11 cellular contexts compared by ENCODE assay signal in the genomic region with DNA sequence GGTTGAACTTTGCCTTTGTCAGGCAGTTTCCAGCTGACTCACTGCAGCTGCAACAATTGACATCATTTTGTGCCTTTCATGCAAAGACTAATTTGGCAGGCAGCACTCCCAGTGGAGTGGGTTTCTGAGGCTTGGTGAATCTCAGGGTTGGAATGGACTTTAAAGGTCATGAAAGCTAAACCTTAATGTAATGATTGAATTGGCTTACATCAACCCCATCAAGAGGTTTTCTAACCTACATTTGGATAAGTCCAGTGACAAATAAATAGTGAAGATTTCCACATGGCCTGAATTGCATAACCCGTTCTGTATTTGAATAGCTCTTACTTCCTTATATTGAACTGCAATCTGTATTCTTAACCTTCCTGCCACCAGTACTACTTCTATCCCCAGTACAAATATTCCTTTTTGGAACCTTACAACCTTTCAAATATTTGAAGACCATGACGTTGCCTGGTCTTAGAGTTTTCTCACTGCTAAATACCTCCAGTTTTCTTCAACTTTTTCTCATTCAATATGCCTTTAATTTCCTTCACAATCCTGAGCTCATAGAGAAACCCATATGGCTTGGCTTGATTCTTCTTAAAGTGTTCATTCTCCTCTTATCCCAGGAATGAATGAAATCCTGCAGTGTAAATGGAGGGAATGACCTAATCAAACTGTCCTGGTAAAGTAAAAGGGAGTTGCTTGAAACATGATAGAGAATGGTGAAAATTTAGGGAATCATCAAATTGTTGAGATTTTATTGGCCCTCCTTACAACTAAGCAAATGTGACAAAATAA.
DNase-seq lines count a peak whose midpoint lies in the region; ATAC-seq and TF ChIP-seq lines count a peak whose summit lies in the region.
"Had no signal": no experiment of that assay in that cellular context is flagged by ENCODE, and none has a peak within 500 bp of the region (broad histone marks: within the 10 kb centered on the region; RNA-seq: fewer than 3 reads in every experiment).

No MANE protein-coding gene starts in this region.

- H3K27ac ChIP-seq in GM23248: peak overlapping the region; percentile 68
- peak overlapping the region in 1 of 12 donors; percentile 23 for H3K27ac ChIP-seq in heart left ventricle
- H3K27ac ChIP-seq in sigmoid colon: peak overlapping the region in 2 of 4 donors; percentile 17 to 20
- H3K27ac ChIP-seq: Peyer's patch, spleen had no signal

- H3K4me2 ChIP-seq in GM23248 (ENCODE audit: unreplicated experiment): peak overlapping the region; percentile 61

- H3K36me3 Mint-ChIP-seq in WTC11: no peaks in the 10 kb centered on the region

- WGBS in GM23248 (ENCODE audit: low coverage in 1 of 2, low lambda C conversion rate in 2 of 2, missing lambda C conversion rate in 2 of 2), 2 experiments: 0 to 3% methylated on average over 2 of the region's 2 CpGs
- WGBS in heart left ventricle, 4 donors: 35 to 47% (median 42%) methylated on average over 2 of the region's 2 CpGs
- 31 to 45% methylated on average over 2 of the region's 2 CpGs for WGBS in sigmoid colon, 2 donors

- no peaks in the 10 kb centered on the region for H3K79me2 ChIP-seq in GM23248 (ENCODE audit: insufficient read depth)

- no peaks in the 10 kb centered on the region for H3K27me3 ChIP-seq in GM23248 (replicated peaks; ENCODE audit: insufficient read depth)
- no peaks in the 10 kb centered on the region for H3K27me3 ChIP-seq in heart left ventricle
- no peaks in the 10 kb centered on the region for H3K27me3 ChIP-seq in sigmoid colon
- H3K27me3 ChIP-seq: Peyer's patch, spleen had no signal

- peak overlapping the region; percentile 3; the same call in 1 of the 2 replicates for H3K9ac ChIP-seq in GM23248

- H3F3A ChIP-seq in GM23248 (ENCODE audit: insufficient read depth): peaks cover 23% of the 10 kb centered on the region

- intact Hi-C loops in heart left ventricle (cut with DNase I) (no loop called here), sigmoid colon (cut with DNase I) (no loop called here)

- H3K27me3 Mint-ChIP-seq in WTC11 (ENCODE audit: low read depth): no peaks in the 10 kb centered on the region
- H3K27me3 Mint-ChIP-seq: activated T-cell treated with anti-CD3 and anti-CD28 coated beads, Interleukin-2, amount 50 U/mL, for 24 hours had no signal

- no peak overlapping the region for H2AFZ ChIP-seq in GM23248

- H3K4me1 ChIP-seq in GM23248 (ENCODE audit: insufficient read depth) (peaks cover 24% of the 10 kb centered on the region), heart left ventricle (no peaks in the 10 kb centered on the region), sigmoid colon (peaks cover 0 to 17% (median 2%) of the 10 kb centered on the region in 4 donors)
- H3K4me1 ChIP-seq: Peyer's patch, spleen had no signal

- H3K36me3 ChIP-seq in GM23248 (ENCODE audit: low read depth): no peaks in the 10 kb centered on the region
- no peaks in the 10 kb centered on the region for H3K36me3 ChIP-seq in heart left ventricle
- no peaks in the 10 kb centered on the region for H3K36me3 ChIP-seq in sigmoid colon
- H3K36me3 ChIP-seq: Peyer's patch, spleen had no signal

- no peaks in the 10 kb centered on the region for H3K9me3 ChIP-seq in GM23248 (ENCODE audit: low read depth)
- no peaks in the 10 kb centered on the region for H3K9me3 ChIP-seq in heart left ventricle
- no peaks in the 10 kb centered on the region for H3K9me3 ChIP-seq in sigmoid colon
- H3K9me3 ChIP-seq: Peyer's patch, spleen had no signal

- H3K9me2 ChIP-seq in GM23248 (ENCODE audit: insufficient read depth): no peaks in the 10 kb centered on the region

- POLR2A ChIA-PET in WTC11 (lab: Charles Lee): no interaction called here

- no peak for TF ChIP-seq POLR2A in heart left ventricle (IDR thresholded peaks at IDR 0.05)
- TF ChIP-seq POLR2A in sigmoid colon (IDR thresholded peaks at IDR 0.05): no peak
- TF ChIP-seq POLR2A in erythroblast (IDR thresholded peaks at IDR 0.05; ENCODE audit: low read length): no peak

- no peaks in the 10 kb centered on the region for H3K9me3 Mint-ChIP-seq in WTC11

- H4K20me1 ChIP-seq in GM23248 (ENCODE audit: insufficient read depth): no peaks in the 10 kb centered on the region

- no peak overlapping the region for H3K4me3 Mint-ChIP-seq in WTC11
- H3K4me3 Mint-ChIP-seq: activated T-cell treated with anti-CD3 and anti-CD28 coated beads, Interleukin-2, amount 50 U/mL, for 24 hours had no signal

- H3K4me3 ChIP-seq in GM23248: no peak overlapping the region
- H3K4me3 ChIP-seq in heart left ventricle: no peak overlapping the region
- H3K4me3 ChIP-seq in sigmoid colon: no peak overlapping the region
- H3K4me3 ChIP-seq: Peyer's patch, spleen had no signal

- no peak for TF ChIP-seq EP300 in sigmoid colon (IDR thresholded peaks at IDR 0.05)

- in situ Hi-C loops in GM23248 (cut with MboI): no loop called here

- CTCF ChIA-PET in WTC11 (lab: Charles Lee): no interaction called here

- peaks cover 2% of the 10 kb centered on the region for H3K4me1 Mint-ChIP-seq in WTC11

- DNase-seq in GM23248 (peak; percentile 93), SHP77 treated with DMSO at 0.1 percent for 48 hours (lab: John Stamatoyannopoulos, UW) (peak; percentile 84), heart left ventricle (peak in 4 of 5 donors; percentile 18 to 62 (median 42)), sigmoid colon (peak; percentile 72), WTC11 (ENCODE audit: low spot score) (no peak), erythroblast (lab: John Stamatoyannopoulos, UW) (no peak)
- DNase-seq: activated T-cell treated with anti-CD3 and anti-CD28 coated beads, Interleukin-2, amount 50 U/mL, for 24 hours; spleen had no signal

- H3K27ac Mint-ChIP-seq in WTC11: no peak overlapping the region
- H3K27ac Mint-ChIP-seq: activated T-cell treated with anti-CD3 and anti-CD28 coated beads, Interleukin-2, amount 50 U/mL, for 24 hours had no signal

- no peak for TF ChIP-seq CTCF in heart left ventricle (IDR thresholded peaks at IDR 0.05)
- TF ChIP-seq CTCF in sigmoid colon (IDR thresholded peaks at IDR 0.05): no peak
- no peak for TF ChIP-seq CTCF in WTC11 (IDR thresholded peaks at IDR 0.05)

- peak in 3 of 4 donors; percentile 58 to 89 (median 65) for ATAC-seq in heart left ventricle
- no peak for ATAC-seq in WTC11
- ATAC-seq in HG02885 (IDR thresholded peaks at IDR 0.05; ENCODE audit: poor library complexity, unreplicated experiment): no peak
- ATAC-seq in SK-N-SH treated with all-trans-retinoic acid at 6 μM for 48 hours: no peak

TF ChIP-seq in WTC11, 78 proteins besides CTCF, POLR2A, EP300 and RAD21 (continues in another document):
- no peak for TF ChIP-seq ELF4 (CRISPR knock-in tag; IDR thresholded peaks at IDR 0.05; ENCODE audit: low read depth)
- TF ChIP-seq, protein P1, sequence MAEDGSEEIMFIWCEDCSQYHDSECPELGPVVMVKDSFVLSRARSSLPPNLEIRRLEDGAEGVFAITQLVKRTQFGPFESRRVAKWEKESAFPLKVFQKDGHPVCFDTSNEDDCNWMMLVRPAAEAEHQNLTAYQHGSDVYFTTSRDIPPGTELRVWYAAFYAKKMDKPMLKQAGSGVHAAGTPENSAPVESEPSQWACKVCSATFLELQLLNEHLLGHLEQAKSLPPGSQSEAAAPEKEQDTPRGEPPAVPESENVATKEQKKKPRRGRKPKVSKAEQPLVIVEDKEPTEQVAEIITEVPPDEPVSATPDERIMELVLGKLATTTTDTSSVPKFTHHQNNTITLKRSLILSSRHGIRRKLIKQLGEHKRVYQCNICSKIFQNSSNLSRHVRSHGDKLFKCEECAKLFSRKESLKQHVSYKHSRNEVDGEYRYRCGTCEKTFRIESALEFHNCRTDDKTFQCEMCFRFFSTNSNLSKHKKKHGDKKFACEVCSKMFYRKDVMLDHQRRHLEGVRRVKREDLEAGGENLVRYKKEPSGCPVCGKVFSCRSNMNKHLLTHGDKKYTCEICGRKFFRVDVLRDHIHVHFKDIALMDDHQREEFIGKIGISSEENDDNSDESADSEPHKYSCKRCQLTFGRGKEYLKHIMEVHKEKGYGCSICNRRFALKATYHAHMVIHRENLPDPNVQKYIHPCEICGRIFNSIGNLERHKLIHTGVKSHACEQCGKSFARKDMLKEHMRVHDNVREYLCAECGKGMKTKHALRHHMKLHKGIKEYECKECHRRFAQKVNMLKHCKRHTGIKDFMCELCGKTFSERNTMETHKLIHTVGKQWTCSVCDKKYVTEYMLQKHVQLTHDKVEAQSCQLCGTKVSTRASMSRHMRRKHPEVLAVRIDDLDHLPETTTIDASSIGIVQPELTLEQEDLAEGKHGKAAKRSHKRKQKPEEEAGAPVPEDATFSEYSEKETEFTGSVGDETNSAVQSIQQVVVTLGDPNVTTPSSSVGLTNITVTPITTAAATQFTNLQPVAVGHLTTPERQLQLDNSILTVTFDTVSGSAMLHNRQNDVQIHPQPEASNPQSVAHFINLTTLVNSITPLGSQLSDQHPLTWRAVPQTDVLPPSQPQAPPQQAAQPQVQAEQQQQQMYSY (CRISPR knock-in tag; IDR thresholded peaks at IDR 0.05): no peak
- TF ChIP-seq GABPB1 (CRISPR knock-in tag; IDR thresholded peaks at IDR 0.05): no peak
- TF ChIP-seq TEAD4 (CRISPR knock-in tag; IDR thresholded peaks at IDR 0.05): no peak

TF ChIP-seq in SK-N-SH treated with all-trans-retinoic acid at 6 μM for 48 hours, 23 proteins besides CTCF, POLR2A, EP300 and RAD21:
- no peak for TF ChIP-seq ARNTL (CRISPR knock-in tag; IDR thresholded peaks at IDR 0.05; ENCODE audit: borderline replicate concordance, low read depth)
- TF ChIP-seq ZNF70 (CRISPR knock-in tag; IDR thresholded peaks at IDR 0.05): no peak
- no peak for TF ChIP-seq OSR1 (CRISPR knock-in tag; IDR thresholded peaks at IDR 0.05)
- TF ChIP-seq ESRRG (CRISPR knock-in tag; IDR thresholded peaks at IDR 0.05): no peak
- TF ChIP-seq TCF4 (CRISPR knock-in tag; IDR thresholded peaks at IDR 0.05; ENCODE audit: borderline replicate concordance): no peak
TF ChIP-seq in SK-N-SH treated with all-trans-retinoic acid at 6 μM for 48 hours: peak in this region for 0.

Comparison
In these comparisons a context has a peak if more than half of its experiments do, and no peak if none do; other contexts are left out.
1. DNase-seq: peak in GM23248 (single experiment), SHP77 treated with DMSO at 0.1 percent for 48 hours (single experiment), heart left ventricle (4 of 5) and sigmoid colon (single experiment); none in WTC11 (single experiment) and erythroblast (0 of 2).
2. ATAC-seq: peak in heart left ventricle (3 of 4); none in WTC11 (single experiment), HG02885 (single experiment) and SK-N-SH treated with all-trans-retinoic acid at 6 μM for 48 hours (single experiment).